In genomic region chr22:30405731-30406130, GRCh38 we compare ENCODE assay signal across 1 cellular context.
TF ChIP-seq lines count a peak whose summit lies in the region.

No MANE protein-coding gene starts in this region.

TF ChIP-seq in HepG2, 621 proteins besides CTCF, POLR2A, EP300 and RAD21:
- no peak for TF ChIP-seq ZNF572 (CRISPR knock-in tag; IDR thresholded peaks at IDR 0.05)
- no peak for TF ChIP-seq PAWR (CRISPR knock-in tag; IDR thresholded peaks at IDR 0.05; ENCODE audit: borderline replicate concordance)
- peak; percentile 58; the same call in 1 of the 2 replicates for TF ChIP-seq ZNF770 (CRISPR knock-in tag; IDR thresholded peaks at IDR 0.05)
- TF ChIP-seq NKX3-1 (CRISPR knock-in tag; IDR thresholded peaks at IDR 0.05): no peak
- TF ChIP-seq ZNF121 (CRISPR knock-in tag; IDR thresholded peaks at IDR 0.05): peak; percentile 92
- no peak for TF ChIP-seq ZFP62 (CRISPR knock-in tag; IDR thresholded peaks at IDR 0.05)
- TF ChIP-seq HIC2 (CRISPR knock-in tag; IDR thresholded peaks at IDR 0.05; ENCODE audit: low read depth): no peak
- peak; percentile 44; the same call in 1 of the 2 replicates for TF ChIP-seq ARID5B (CRISPR knock-in tag; IDR thresholded peaks at IDR 0.05)
- no peak for TF ChIP-seq ZNF607 (CRISPR knock-in tag; IDR thresholded peaks at IDR 0.05; ENCODE audit: borderline replicate concordance)
- TF ChIP-seq LCORL (IDR thresholded peaks at IDR 0.05): no peak
- TF ChIP-seq LCORL (CRISPR knock-in tag; IDR thresholded peaks at IDR 0.05): 0 out of 2 replicates have a peak, but pooled peaks have one; percentile 15
- TF ChIP-seq RARA (CRISPR knock-in tag; IDR thresholded peaks at IDR 0.05): 0 out of 2 replicates have a peak, but pooled peaks have one; percentile 18
- peak; percentile 79 for TF ChIP-seq HNF4A (CRISPR knock-in tag; IDR thresholded peaks at IDR 0.05)
- 0 out of 2 replicates have a peak, but pooled peaks have one; percentile 16 for TF ChIP-seq FOXP4 (CRISPR knock-in tag; IDR thresholded peaks at IDR 0.05)
- no peak for TF ChIP-seq ZNF232 (CRISPR knock-in tag; IDR thresholded peaks at IDR 0.05; ENCODE audit: borderline replicate concordance)
- 0 out of 2 replicates have a peak, but pooled peaks have one; percentile 36 for TF ChIP-seq MIXL1 (CRISPR knock-in tag; IDR thresholded peaks at IDR 0.05)
- TF ChIP-seq ZNF362 (CRISPR knock-in tag; IDR thresholded peaks at IDR 0.05; ENCODE audit: borderline replicate concordance): no peak
- no peak for TF ChIP-seq RARG (CRISPR knock-in tag; IDR thresholded peaks at IDR 0.05; ENCODE audit: low read depth)
- TF ChIP-seq NR2F1 (CRISPR knock-in tag; IDR thresholded peaks at IDR 0.05): 0 out of 4 replicates have a peak, but pooled peaks of 1 of the 2 experiments have one; percentile 23
- TF ChIP-seq FOXP1 (IDR thresholded peaks at IDR 0.05): no peak
- 0 out of 2 replicates have a peak, but pooled peaks have one; percentile 32 for TF ChIP-seq FOXP1 (CRISPR knock-in tag; IDR thresholded peaks at IDR 0.05)
- TF ChIP-seq TEAD3 (CRISPR knock-in tag; optimal IDR thresholded peaks at IDR 0.05; ENCODE audit: borderline replicate concordance): peak; percentile 52
- no peak for TF ChIP-seq NR1H2 (CRISPR knock-in tag; IDR thresholded peaks at IDR 0.05; ENCODE audit: borderline replicate concordance, low read depth)
- TF ChIP-seq RXRB (CRISPR knock-in tag; IDR thresholded peaks at IDR 0.05; ENCODE audit: borderline replicate concordance): peak; percentile 10; the same call in 1 of the 2 replicates
- TF ChIP-seq ZNF431 (CRISPR knock-in tag; IDR thresholded peaks at IDR 0.05; ENCODE audit: borderline replicate concordance, low read depth): no peak
- 0 out of 2 replicates have a peak, but pooled peaks have one; percentile 36 for TF ChIP-seq NR2F6 (IDR thresholded peaks at IDR 0.05)
- peak; percentile 23; the same call in 1 of the 2 replicates for TF ChIP-seq NR2F6 (CRISPR knock-in tag; IDR thresholded peaks at IDR 0.05)
- no peak for TF ChIP-seq SNRNP70 (IDR thresholded peaks at IDR 0.05; ENCODE audit: low read depth, low read length)
- no peak for TF ChIP-seq ZNF367 (CRISPR knock-in tag; IDR thresholded peaks at IDR 0.05; ENCODE audit: borderline replicate concordance)
TF ChIP-seq in HepG2: peak in this region for 13.
